Comparison of ENCODE assay signal across 7 cellular contexts in genomic region chr1:183804916-183805734, GRCh38. TPM values are rescaled to one million over a fixed set of nuclear protein-coding genes. Genes with fewer than 3 reads are reported as not detected.
DNase-seq lines count a peak whose midpoint lies in the region; ATAC-seq and TF ChIP-seq lines count a peak whose summit lies in the region.

TSS of gene RGL1 (plus strand) at chr1:183805120. CDS start at chr1:183805298, 178 bp downstream.

- peak; percentile 71 for DNase-seq in HCEC 1CT
- peak; percentile 62 for DNase-seq in NCI-H128 (lab: John Stamatoyannopoulos, UW; ENCODE audit: unreplicated experiment)
- peak; percentile 35 for DNase-seq in activated CD8-positive, alpha-beta T cell treated with anti-CD3 and anti-CD28 coated beads, Interleukin-2, amount 10 ng/mL, durations not matched to agents 7 days and 5 days
- peak; percentile 96 for DNase-seq in epithelial cell of esophagus (ENCODE audit: low read depth)

- H3K4me3 ChIP-seq in GM12875 (ENCODE audit: low read depth, low read length) = peak within 1 kb of the TSS; percentile 93
- peak within 1 kb of the TSS; percentile 66 for H3K4me3 ChIP-seq in epithelial cell of esophagus (ENCODE audit: low read length)
- peak within 1 kb of the TSS; percentile 64 for H3K4me3 ChIP-seq in mesodermal cell (ENCODE audit: extremely low read depth, insufficient read depth, low read length, poor library complexity, severe bottlenecking)

- peaks cover 22% of the 10 kb centered on the region for H3K36me3 ChIP-seq in mesodermal cell (ENCODE audit: control insufficient read depth, insufficient read depth, low read length)

- peaks cover 10% of the 10 kb centered on the region for H3K27me3 Mint-ChIP-seq in activated CD8-positive, alpha-beta T cell treated with anti-CD3 and anti-CD28 coated beads, Interleukin-2, amount 10 ng/mL, durations not matched to agents 7 days and 5 days (ENCODE audit: low read depth)
- peaks cover 32% of the 10 kb centered on the region for H3K27me3 Mint-ChIP-seq in stimulated activated naive CD8-positive, alpha-beta T cell treated with anti-CD3 and anti-CD28 coated beads, Interleukin-15, Interleukin-2, amounts not matched to agents 100 ng/mL and 50 ng/mL, for 24 hours

- peaks cover 9% of the 10 kb centered on the region for H3K9me3 ChIP-seq in mesodermal cell (ENCODE audit: control insufficient read depth, low read length)

- WGBS in mesodermal cell (ENCODE audit: insufficient coverage in 2 of 2), 2 experiments = 0 to 1% methylated on average over 45 to 50 of the region's 56 CpGs

- H3K9me3 Mint-ChIP-seq in activated CD8-positive, alpha-beta T cell treated with anti-CD3 and anti-CD28 coated beads, Interleukin-2, amount 10 ng/mL, durations not matched to agents 7 days and 5 days (ENCODE audit: insufficient read depth) = peaks cover 21% of the 10 kb centered on the region
- H3K9me3 Mint-ChIP-seq in stimulated activated naive CD8-positive, alpha-beta T cell treated with anti-CD3 and anti-CD28 coated beads, Interleukin-15, Interleukin-2, amounts not matched to agents 100 ng/mL and 50 ng/mL, for 24 hours = peaks cover 22% of the 10 kb centered on the region

- CTCF ChIA-PET in activated CD8-positive, alpha-beta T cell treated with anti-CD3 and anti-CD28 coated beads, Interleukin-2, amount 10 ng/mL, durations not matched to agents 7 days and 5 days (lab: Charles Lee) = interaction anchor here (1.7 to 2.1 kb wide), 2 partner anchors 111 to 150 kb away, joined by 5 read pairs; no protein-coding TSS in a partner anchor

- TF ChIP-seq CTCF in GM12875 (IDR thresholded peaks at IDR 0.05; ENCODE audit: borderline replicate concordance, insufficient read depth, low read depth, low read length) = no peak
- TF ChIP-seq CTCF in epithelial cell of esophagus (IDR thresholded peaks at IDR 0.05; ENCODE audit: insufficient read depth, low read depth, low read length, missing control alignments) = no peak

- POLR2A ChIA-PET in activated CD8-positive, alpha-beta T cell treated with anti-CD3 and anti-CD28 coated beads, Interleukin-2, amount 10 ng/mL, durations not matched to agents 7 days and 5 days (lab: Charles Lee) = interaction anchor here (1.5 kb wide), 1 partner anchor 38 kb away, joined by 4 read pairs; no protein-coding TSS in a partner anchor

- H3K4me1 Mint-ChIP-seq in activated CD8-positive, alpha-beta T cell treated with anti-CD3 and anti-CD28 coated beads, Interleukin-2, amount 10 ng/mL, durations not matched to agents 7 days and 5 days (ENCODE audit: low read depth) = peaks cover 6% of the 10 kb centered on the region
- peaks cover 6% of the 10 kb centered on the region for H3K4me1 Mint-ChIP-seq in stimulated activated naive CD8-positive, alpha-beta T cell treated with anti-CD3 and anti-CD28 coated beads, Interleukin-15, Interleukin-2, amounts not matched to agents 100 ng/mL and 50 ng/mL, for 24 hours (ENCODE audit: low read depth)

- ATAC-seq in activated CD8-positive, alpha-beta T cell treated with anti-CD3 and anti-CD28 coated beads, Interleukin-2, amount 10 ng/mL, durations not matched to agents 7 days and 5 days = peak; percentile 85

- H3K4me3 Mint-ChIP-seq in activated CD8-positive, alpha-beta T cell treated with anti-CD3 and anti-CD28 coated beads, Interleukin-2, amount 10 ng/mL, durations not matched to agents 7 days and 5 days = peak within 1 kb of the TSS; percentile 70
- H3K4me3 Mint-ChIP-seq in stimulated activated naive CD8-positive, alpha-beta T cell treated with anti-CD3 and anti-CD28 coated beads, Interleukin-15, Interleukin-2, amounts not matched to agents 100 ng/mL and 50 ng/mL, for 24 hours = peak within 1 kb of the TSS; percentile 85

- H3K4me1 ChIP-seq in mesodermal cell (ENCODE audit: control insufficient read depth, insufficient read depth, low read length, poor library complexity, severe bottlenecking) = peaks cover 30% of the 10 kb centered on the region

- H3K36me3 Mint-ChIP-seq in activated CD8-positive, alpha-beta T cell treated with anti-CD3 and anti-CD28 coated beads, Interleukin-2, amount 10 ng/mL, durations not matched to agents 7 days and 5 days (ENCODE audit: low read depth) = peaks cover 4% of the 10 kb centered on the region
- peaks cover 20% of the 10 kb centered on the region for H3K36me3 Mint-ChIP-seq in stimulated activated naive CD8-positive, alpha-beta T cell treated with anti-CD3 and anti-CD28 coated beads, Interleukin-15, Interleukin-2, amounts not matched to agents 100 ng/mL and 50 ng/mL, for 24 hours (ENCODE audit: low read depth)

- peak within 1 kb of the TSS; percentile 77 for H3K27ac ChIP-seq in mesodermal cell (ENCODE audit: low read depth, low read length, severe bottlenecking)

- no peak within 1 kb of the TSS for H3K27ac Mint-ChIP-seq in activated CD8-positive, alpha-beta T cell treated with anti-CD3 and anti-CD28 coated beads, Interleukin-2, amount 10 ng/mL, durations not matched to agents 7 days and 5 days
- H3K27ac Mint-ChIP-seq in stimulated activated naive CD8-positive, alpha-beta T cell treated with anti-CD3 and anti-CD28 coated beads, Interleukin-15, Interleukin-2, amounts not matched to agents 100 ng/mL and 50 ng/mL, for 24 hours = no peak within 1 kb of the TSS

RNA-seq across cellular contexts. Expression of gene RGL1, which starts in this region (rescaled TPM):
- 1 to 10 TPM; 1.3 to 1.4 TPM for total RNA-seq in activated CD8-positive, alpha-beta T cell treated with anti-CD3 and anti-CD28 coated beads, Interleukin-2, amount 10 ng/mL, durations not matched to agents 7 days and 5 days
- polyA plus RNA-seq in mesodermal cell (2013, experiment 1 of 2) = 26.3 TPM
- 26.9 TPM for polyA plus RNA-seq in mesodermal cell (2013, experiment 2 of 2)

Comparison
In these comparisons a context has a peak if more than half of its experiments do, and no peak if none do; other contexts are left out.
1. Peak in every context shown above with its lines: DNase-seq, ATAC-seq, H3K4me3 ChIP-seq and H3K27ac ChIP-seq.
2. DNase-seq: peak in every context shown above with its lines; median percentile 96 in epithelial cell of esophagus; 71 in HCEC 1CT; 62 in NCI-H128; 35 in activated CD8-positive, alpha-beta T cell treated with anti-CD3 and anti-CD28 coated beads, Interleukin-2, amount 10 ng/mL, durations not matched to agents 7 days and 5 days.